Comparison of ENCODE assay signal across 8 cellular contexts in the genomic region with DNA sequence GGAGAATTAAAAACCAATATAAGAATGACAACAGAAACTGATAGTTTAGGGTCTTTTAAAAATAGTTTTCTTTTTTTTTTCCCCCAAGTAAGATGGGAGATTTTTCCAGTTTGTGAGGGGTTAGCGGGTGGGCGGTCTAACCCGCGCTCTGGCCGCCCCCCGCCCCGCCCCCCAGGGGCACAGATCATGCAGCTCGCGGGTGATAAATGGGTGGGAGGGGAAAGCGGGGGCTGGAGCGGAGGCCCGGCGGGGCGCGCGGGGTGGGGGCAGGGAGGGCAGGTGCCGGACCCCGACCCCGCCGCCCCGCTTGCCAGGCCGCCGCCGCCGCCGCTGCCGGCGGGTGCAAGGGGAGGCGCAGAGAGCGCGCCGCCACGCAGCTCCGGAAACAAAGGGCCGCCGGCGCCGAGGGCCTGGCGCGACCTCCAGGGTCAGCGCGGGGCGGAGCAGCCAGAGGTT.
DNase-seq lines count a peak whose midpoint lies in the region; ATAC-seq and TF ChIP-seq lines count a peak whose summit lies in the region.

No MANE protein-coding gene starts in this region.

- in situ Hi-C loops in astrocyte of the spinal cord (cut with HindIII; ENCODE audit: low sequenced_read_pairs) = no loop called here

- ATAC-seq in GM21786 (IDR thresholded peaks at IDR 0.05; ENCODE audit: unreplicated experiment) = peak; percentile 31
- ATAC-seq in GM19023 (IDR thresholded peaks at IDR 0.05; ENCODE audit: unreplicated experiment) = no peak

- H3K4me3 ChIP-seq in AG04449 (ENCODE audit: low read depth, low read length) (peak overlapping the region; percentile 76), astrocyte of the spinal cord (ENCODE audit: low read depth, low read length) (peak overlapping the region; percentile 15), mesodermal cell (ENCODE audit: extremely low read depth, insufficient read depth, low read length, poor library complexity, severe bottlenecking) (peak overlapping the region; percentile 62)

- peaks cover 3% of the 10 kb centered on the region for H3K4me1 ChIP-seq in mesodermal cell (ENCODE audit: control insufficient read depth, insufficient read depth, low read length, poor library complexity, severe bottlenecking)

- CTCF ChIA-PET in AG04449 (lab: Yijun Ruan, JAX) = interaction anchor here (0.5 to 5.6 kb wide), 18 partner anchors 10 to 278 kb away, joined by 3 to 24 read pairs (median 4); no protein-coding TSS in a partner anchor

- H3K36me3 ChIP-seq in mesodermal cell (ENCODE audit: control insufficient read depth, insufficient read depth, low read length) = no peaks in the 10 kb centered on the region

- H3K27ac ChIP-seq in mesodermal cell (ENCODE audit: low read depth, low read length, severe bottlenecking) = peak overlapping the region; percentile 88

- H3K9me3 ChIP-seq in mesodermal cell (ENCODE audit: control insufficient read depth, low read length) = no peaks in the 10 kb centered on the region

- POLR2A ChIA-PET in AG04449 (lab: Yijun Ruan, JAX) = interaction anchor here (0.6 to 1.6 kb wide), 4 partner anchors 39 to 207 kb away, joined by 3 to 4 read pairs (median 4); no protein-coding TSS in a partner anchor

- DNase-seq in AG04449 (ENCODE audit: low read depth, low spot score) (no peak), astrocyte of the spinal cord (ENCODE audit: low read depth, low spot score) (no peak), epidermal melanocyte (ENCODE audit: insufficient read length, low spot score) (no peak), GM20000 (ENCODE audit: low spot score) (no peak), mucosa of gallbladder (ENCODE audit: low spot score) (no peak)

- WGBS in mesodermal cell (ENCODE audit: insufficient coverage in 2 of 2), 2 experiments = 0% methylated on average over 9 to 22 of the region's 43 CpGs

- TF ChIP-seq CTCF in AG04449 (IDR thresholded peaks at IDR 0.05; ENCODE audit: insufficient read depth, low read length, missing control alignments) (no peak), astrocyte of the spinal cord (IDR thresholded peaks at IDR 0.05; ENCODE audit: low read depth, low read length) (no peak), GM20000 (IDR thresholded peaks at IDR 0.05; ENCODE audit: extremely low read depth, missing control alignments) (no peak)

Comparison
In these comparisons a context has a peak if more than half of its experiments do, and no peak if none do; other contexts are left out.
1. H3K4me3 ChIP-seq: peak in every context shown above with its lines; median percentile 76 in AG04449; 62 in mesodermal cell; 15 in astrocyte of the spinal cord.